In genomic region chr22:38456272-38456837, GRCh38 we compare ENCODE assay signal across 1 cellular context.
TF ChIP-seq lines count a peak whose summit lies in the region.

No MANE protein-coding gene starts in this region.

TF ChIP-seq in GM23338, 12 proteins besides CTCF, POLR2A, EP300 and RAD21 (continued from another document):
- TF ChIP-seq ZNF462 (CRISPR knock-in tag; IDR thresholded peaks at IDR 0.05) (no peak), EZH2phosphoT487 (IDR thresholded peaks at IDR 0.05; ENCODE audit: unreplicated experiment) (no peak), STAT1 (IDR thresholded peaks at IDR 0.05; ENCODE audit: unreplicated experiment) (no peak), ZNF114 (CRISPR knock-in tag; IDR thresholded peaks at IDR 0.05) (no peak)
TF ChIP-seq in GM23338: peak in this region for 0.
